ENCODE assay signal across 29 cellular contexts in the genomic region with DNA sequence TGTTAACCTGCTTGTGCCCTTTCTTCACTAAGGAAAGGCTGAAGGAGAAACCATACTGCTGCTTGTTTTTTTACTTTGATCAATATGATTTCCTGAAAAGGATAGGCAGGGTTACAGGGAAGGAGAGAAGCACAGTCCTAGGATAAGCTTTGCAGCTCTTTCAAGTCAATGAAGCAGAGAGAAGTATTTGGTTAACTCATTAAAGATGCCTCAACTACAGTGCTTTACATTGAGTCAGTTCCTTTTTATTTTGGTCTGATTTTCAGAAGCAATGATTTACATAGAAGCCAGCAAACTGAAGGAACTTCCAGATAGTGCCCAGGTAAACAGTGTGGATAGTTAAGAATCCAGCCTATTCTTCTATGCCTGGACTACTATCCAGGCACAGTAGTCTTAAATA.
"Had no signal": no experiment of that assay in that cellular context is flagged by ENCODE, and none has a peak within 500 bp of the region (broad histone marks: within the 10 kb centered on the region; RNA-seq: fewer than 3 reads in every experiment).

No MANE protein-coding gene starts in this region.

- H3K36me3 ChIP-seq: ascending aorta, cardiac muscle cell, gastroesophageal sphincter, right lobe of liver, vagina had no signal

- H3K9me3 ChIP-seq: right lobe of liver had no signal

- H3K4me1 ChIP-seq: ascending aorta, right lobe of liver had no signal

- FAIRE-seq: keratinocyte had no signal

- ATAC-seq: activated CD4-positive, CD25-positive, alpha-beta regulatory T cell treated with anti-CD3 and anti-CD28 coated beads, Interleukin-2, amount 50 U/mL, for 24 hours; effector memory CD8-positive, alpha-beta T cell; gastroesophageal sphincter; right lobe of liver; stimulated activated naive CD8-positive, alpha-beta T cell treated with anti-CD3 and anti-CD28 coated beads, Interleukin-15, amount 100 ng/mL, for 72 hours had no signal

- H3K27ac Mint-ChIP-seq: activated naive CD8-positive, alpha-beta T cell treated with anti-CD3 and anti-CD28 coated beads, Interleukin-2, amount 10 ng/mL, durations not matched to agents 7 days and 5 days; nephron; stimulated activated naive CD8-positive, alpha-beta T cell treated with anti-CD3 and anti-CD28 coated beads, Interleukin-15, amount 100 ng/mL, for 72 hours; T-helper 1 cell treated with Interleukin-12 subunit alpha and Interleukin-12 subunit beta and Interleukin-4 antibody, amounts not matched to agents 30 μg/mL and 1 μg/mL, for 36 hours; type B pancreatic cell had no signal

- DNase-seq: activated CD4-positive, alpha-beta T cell treated with anti-CD3 and anti-CD28 coated beads for 48 hours; activated CD4-positive, alpha-beta T cell treated with anti-CD3 and anti-CD28 coated beads, Interleukin-2, amount 50 U/mL, for 48 hours; activated CD8-positive, alpha-beta memory T cell treated with anti-CD3 and anti-CD28 coated beads for 24 hours; activated gamma-delta T cell; activated naive CD4-positive, alpha-beta T cell treated with anti-CD3 and anti-CD28 coated beads, Interleukin-2, amount 10 ng/mL, durations not matched to agents 7 days and 5 days; activated naive CD8-positive, alpha-beta T cell treated with anti-CD3 and anti-CD28 coated beads, Interleukin-2, amount 10 ng/mL, durations not matched to agents 7 days and 5 days; activated T-cell treated with anti-CD3 and anti-CD28 coated beads, Interleukin-2, amount 50 U/mL, for 1 hour; cortex of kidney; effector memory CD8-positive, alpha-beta T cell; head of caudate nucleus; hippocampal formation; mesendoderm; posterior cingulate gyrus; right lobe of liver; stimulated activated CD4-positive, alpha-beta T cell treated with anti-CD3 and anti-CD28 coated beads, Interleukin-4, amount 100 ng/mL, for 1 hour; stimulated activated naive CD8-positive, alpha-beta T cell treated with anti-CD3 and anti-CD28 coated beads, Interleukin-15, amount 100 ng/mL, for 72 hours; substantia nigra; T1000; WERI-Rb-1 had no signal

- H3K9me3 Mint-ChIP-seq: activated naive CD4-positive, alpha-beta T cell treated with anti-CD3 and anti-CD28 coated beads, Interleukin-2, amount 10 ng/mL, durations not matched to agents 7 days and 5 days; effector memory CD8-positive, alpha-beta T cell had no signal

- H3K4me3 ChIP-seq: ascending aorta, cardiac muscle cell, gastroesophageal sphincter, right lobe of liver, vagina had no signal

- H3K27me3 Mint-ChIP-seq: activated naive CD4-positive, alpha-beta T cell treated with anti-CD3 and anti-CD28 coated beads, Interleukin-2, amount 10 ng/mL, durations not matched to agents 7 days and 5 days; activated naive CD8-positive, alpha-beta T cell treated with anti-CD3 and anti-CD28 coated beads, Interleukin-2, amount 10 ng/mL, durations not matched to agents 7 days and 5 days; brain; effector memory CD8-positive, alpha-beta T cell; stimulated activated naive CD8-positive, alpha-beta T cell treated with anti-CD3 and anti-CD28 coated beads, Interleukin-15, amount 100 ng/mL, for 72 hours; type B pancreatic cell had no signal

- H3K27ac ChIP-seq: ascending aorta, cardiac muscle cell, gastroesophageal sphincter, right lobe of liver, vagina, WERI-Rb-1 had no signal

- H3K27me3 ChIP-seq: ascending aorta, cardiac muscle cell, gastroesophageal sphincter, right lobe of liver, vagina had no signal

- H3K4me3 Mint-ChIP-seq: activated naive CD4-positive, alpha-beta T cell treated with anti-CD3 and anti-CD28 coated beads, Interleukin-2, amount 10 ng/mL, durations not matched to agents 7 days and 5 days; activated naive CD8-positive, alpha-beta T cell treated with anti-CD3 and anti-CD28 coated beads, Interleukin-2, amount 10 ng/mL, durations not matched to agents 7 days and 5 days; brain; effector memory CD8-positive, alpha-beta T cell; nephron; stimulated activated naive CD8-positive, alpha-beta T cell treated with anti-CD3 and anti-CD28 coated beads, Interleukin-15, amount 100 ng/mL, for 72 hours; T-helper 1 cell treated with Interleukin-12 subunit alpha and Interleukin-12 subunit beta and Interleukin-4 antibody, amounts not matched to agents 30 μg/mL and 1 μg/mL, for 36 hours; type B pancreatic cell had no signal
